In genomic region chr6:147689398-147689797, GRCh38 we compare ENCODE assay signal across 26 cellular contexts.
"Had no signal": no experiment of that assay in that cellular context is flagged by ENCODE, and none has a peak within 500 bp of the region (broad histone marks: within the 10 kb centered on the region; RNA-seq: fewer than 3 reads in every experiment).

No MANE protein-coding gene starts in this region.

- H3K27me3 Mint-ChIP-seq: activated naive CD8-positive, alpha-beta T cell treated with anti-CD3 and anti-CD28 coated beads for 36 hours; effector memory CD8-positive, alpha-beta T cell; naive B cell; stimulated activated memory B cell treated with anti-CD40 and anti-IgM and Interleukin-4, amounts not matched to agents 10 μg/mL and 1 μg/mL and 100 μg/mL, for 72 hours had no signal

- DNase-seq: activated CD4-positive, alpha-beta T cell treated with anti-CD3 and anti-CD28 coated beads for 4 hours; activated CD4-positive, alpha-beta T cell treated with anti-CD3 and anti-CD28 coated beads, Interleukin-2, amount 50 U/mL, for 48 hours; activated CD4-positive, CD25-positive, alpha-beta regulatory T cell; activated CD8-positive, alpha-beta memory T cell treated with anti-CD3 and anti-CD28 coated beads, Interleukin-2, amount 50 U/mL, for 48 hours; activated naive CD4-positive, alpha-beta T cell treated with Interleukin-2 at 50 U/mL for 16 hours; activated naive CD8-positive, alpha-beta T cell treated with anti-CD3 and anti-CD28 coated beads for 36 hours; activated T-cell treated with anti-CD3 and anti-CD28 coated beads, Interleukin-2, amount 50 U/mL, for 4 hours; colonic mucosa; dorsolateral prefrontal cortex; effector memory CD8-positive, alpha-beta T cell; gastrocnemius medialis; hippocampal formation; left cardiac atrium; mesenchymal stem cell; naive B cell; posterior cingulate gyrus; small intestine; stimulated activated CD4-positive, alpha-beta T cell treated with anti-CD3 and anti-CD28 coated beads, Interleukin-2, amount 100 ng/mL, for 24 hours; T-helper 9 cell; testis; trophoblast cell; uterus had no signal

- ATAC-seq: activated T-cell treated with anti-CD3 and anti-CD28 coated beads, Interleukin-2, amount 50 U/mL, for 4 hours; effector memory CD8-positive, alpha-beta T cell; gastrocnemius medialis; left cardiac atrium; sciatic nerve; stimulated activated memory B cell treated with anti-CD40 and anti-IgM and Interleukin-4, amounts not matched to agents 10 μg/mL and 1 μg/mL and 100 μg/mL, for 72 hours had no signal

- H3K4me3 Mint-ChIP-seq: activated naive CD8-positive, alpha-beta T cell treated with anti-CD3 and anti-CD28 coated beads for 36 hours; activated T-cell treated with anti-CD3 and anti-CD28 coated beads, Interleukin-2, amount 50 U/mL, for 4 hours; effector memory CD8-positive, alpha-beta T cell; naive B cell; stimulated activated memory B cell treated with anti-CD40 and anti-IgM and Interleukin-4, amounts not matched to agents 10 μg/mL and 1 μg/mL and 100 μg/mL, for 72 hours had no signal

- FAIRE-seq: astrocyte, small intestine had no signal

- H3K4me3 ChIP-seq: colonic mucosa, dorsolateral prefrontal cortex, gastrocnemius medialis, testis, uterus had no signal

- H3K36me3 Mint-ChIP-seq: activated naive CD8-positive, alpha-beta T cell treated with anti-CD3 and anti-CD28 coated beads for 36 hours; naive B cell; stimulated activated memory B cell treated with anti-CD40 and anti-IgM and Interleukin-4, amounts not matched to agents 10 μg/mL and 1 μg/mL and 100 μg/mL, for 72 hours had no signal

- H3K9me3 ChIP-seq: colonic mucosa, gastrocnemius medialis, testis, uterus had no signal

- H3K4me1 Mint-ChIP-seq: activated naive CD8-positive, alpha-beta T cell treated with anti-CD3 and anti-CD28 coated beads for 36 hours; naive B cell; stimulated activated memory B cell treated with anti-CD40 and anti-IgM and Interleukin-4, amounts not matched to agents 10 μg/mL and 1 μg/mL and 100 μg/mL, for 72 hours had no signal

- H3K36me3 ChIP-seq: colonic mucosa, gastrocnemius medialis, uterus had no signal

- H3K27me3 ChIP-seq: colonic mucosa, dorsolateral prefrontal cortex, gastrocnemius medialis, testis, uterus had no signal

- H3K27ac ChIP-seq: colonic mucosa, dorsolateral prefrontal cortex, gastrocnemius medialis, testis, uterus had no signal

- H3K27ac Mint-ChIP-seq: activated naive CD8-positive, alpha-beta T cell treated with anti-CD3 and anti-CD28 coated beads for 36 hours; activated T-helper 2 cell treated with anti-CD3 and anti-CD28 coated beads, Interferon-gamma antibody, Interleukin-2, Interleukin-4, amounts not matched to agents 10 μg/mL and 5 μg/mL and 100 μg/mL, durations not matched to agents 14 hours and 24 hours and 36 hours; effector memory CD8-positive, alpha-beta T cell; naive B cell; stimulated activated memory B cell treated with anti-CD40 and anti-IgM and Interleukin-4, amounts not matched to agents 10 μg/mL and 1 μg/mL and 100 μg/mL, for 72 hours had no signal

- H3K4me1 ChIP-seq: colonic mucosa, gastrocnemius medialis, testis, uterus had no signal

- H3K9me3 Mint-ChIP-seq: activated naive CD8-positive, alpha-beta T cell treated with anti-CD3 and anti-CD28 coated beads for 36 hours; activated T-cell treated with anti-CD3 and anti-CD28 coated beads, Interleukin-2, amount 50 U/mL, for 4 hours; activated T-helper 2 cell treated with anti-CD3 and anti-CD28 coated beads, Interferon-gamma antibody, Interleukin-2, Interleukin-4, amounts not matched to agents 10 μg/mL and 5 μg/mL and 100 μg/mL, durations not matched to agents 14 hours and 24 hours and 36 hours; effector memory CD8-positive, alpha-beta T cell; stimulated activated memory B cell treated with anti-CD40 and anti-IgM and Interleukin-4, amounts not matched to agents 10 μg/mL and 1 μg/mL and 100 μg/mL, for 72 hours had no signal
